22 cellular contexts compared by ENCODE assay signal in genomic region chr15:65361708-65362459, GRCh38. TPM values are rescaled to one million over a fixed set of nuclear protein-coding genes. Genes with fewer than 3 reads are reported as not detected.
DNase-seq lines count a peak whose midpoint lies in the region; ATAC-seq, FAIRE-seq and TF ChIP-seq lines count a peak whose summit lies in the region.
"Had no signal": no experiment of that assay in that cellular context is flagged by ENCODE, and none has a peak within 500 bp of the region (broad histone marks: within the 10 kb centered on the region; RNA-seq: fewer than 3 reads in every experiment).

No MANE protein-coding gene starts in this region.

- H3K4me3 Mint-ChIP-seq in neural crest cell: peak overlapping the region; percentile 48
- no peak overlapping the region for H3K4me3 Mint-ChIP-seq in activated CD8-positive, alpha-beta T cell treated with anti-CD3 and anti-CD28 coated beads for 36 hours

- H3K56ac ChIP-seq in H1 (replicated peaks; ENCODE audit: insufficient read length, low read depth, low read length): no peak overlapping the region

- H3K23ac ChIP-seq in H1 (ENCODE audit: insufficient read length): no peak overlapping the region

- TF ChIP-seq POLR2A in H1 (IDR thresholded peaks at IDR 0.05; ENCODE audit: control extremely low read depth in 1 of 2, low read depth in 2 of 2, low read length in 2 of 2): no peak
- TF ChIP-seq POLR2A in sigmoid colon (IDR thresholded peaks at IDR 0.05): no peak

- H4K20me1 ChIP-seq in H1 (replicated peaks in 1 of 2; ENCODE audit: control insufficient read depth in 1 of 2, insufficient read depth in 2 of 2, low read length in 2 of 2): peaks cover 2 to 3% of the 10 kb centered on the region in 2 experiments

- peaks cover 43% of the 10 kb centered on the region for H3K4me1 ChIP-seq in HUES64 (ENCODE audit: insufficient read depth, low read length)
- peaks cover 18 to 35% (median 26%) of the 10 kb centered on the region in 4 experiments for H3K4me1 ChIP-seq in H1 (replicated peaks in 1 of 4; ENCODE audit: control insufficient read depth in 3 of 4, insufficient read depth in 4 of 4, low read length in 3 of 4)
- no peaks in the 10 kb centered on the region for H3K4me1 ChIP-seq in sigmoid colon
- H3K4me1 ChIP-seq: Peyer's patch had no signal

- H2AFZ ChIP-seq in H1 (ENCODE audit: low read length): no peak overlapping the region

- CTCF ChIA-PET in H1 (lab: Charles Lee; ENCODE audit: partially characterized antibody): interaction anchor here (0.6 to 3.7 kb wide), 11 partner anchors 12 to 798 kb away, joined by 3 to 18 read pairs (median 3); no protein-coding TSS in a partner anchor
- CTCF ChIA-PET in activated CD8-positive, alpha-beta T cell treated with anti-CD3 and anti-CD28 coated beads for 36 hours (lab: Charles Lee): interaction anchor here (1.2 kb wide), 1 partner anchor 23 kb away, joined by 3 read pairs; no protein-coding TSS in a partner anchor

- no peaks in the 10 kb centered on the region; the same call in 1 of the 2 replicates for H3K23me2 ChIP-seq in H1 (ENCODE audit: low read depth, low read length)

- H3K9ac ChIP-seq in HUES64 (ENCODE audit: low read depth, low read length): no peak overlapping the region
- no peak overlapping the region; a peak in 1 of 7 replicates for H3K9ac ChIP-seq in H1 (replicated peaks in 1 of 4; ENCODE audit: extremely low read depth in 1 of 4, low read depth in 3 of 4, low read length in 3 of 4)

- H3K36me3 Mint-ChIP-seq in neural crest cell (ENCODE audit: low read depth): peaks cover 12% of the 10 kb centered on the region
- no peaks in the 10 kb centered on the region for H3K36me3 Mint-ChIP-seq in activated CD8-positive, alpha-beta T cell treated with anti-CD3 and anti-CD28 coated beads for 36 hours (ENCODE audit: low read depth)

- TF ChIP-seq RAD21 in H1 (IDR thresholded peaks at IDR 0.05 in 1 of 2, conservative IDR thresholded peaks at IDR 0.05 in 1 of 2; ENCODE audit: low read depth in 2 of 2, low read length in 2 of 2): no peak

- peak overlapping the region; percentile 46; the same call in 1 of the 2 replicates for H2AK5ac ChIP-seq in H1 (ENCODE audit: low read depth, low read length)

- intact Hi-C loops in sigmoid colon (cut with DNase I) (no loop called here), Right ventricle myocardium superior (cut with DNase I) (no loop called here)
- intact Hi-C loops in activated CD8-positive, alpha-beta T cell treated with anti-CD3 and anti-CD28 coated beads for 36 hours (cut with micrococcal nuclease): no loop called here

- peak overlapping the region; percentile 72; the same call in 1 of the 2 replicates for H2BK20ac ChIP-seq in H1 (ENCODE audit: low read length)

- H3K9me3 Mint-ChIP-seq in neural crest cell: no peaks in the 10 kb centered on the region
- no peaks in the 10 kb centered on the region for H3K9me3 Mint-ChIP-seq in activated CD8-positive, alpha-beta T cell treated with anti-CD3 and anti-CD28 coated beads for 36 hours

- H3K9me3 ChIP-seq in HUES64 (ENCODE audit: insufficient read depth, low read depth, low read length) (no peaks in the 10 kb centered on the region), H1 (ENCODE audit: insufficient read depth in 2 of 2, low read depth in 1 of 2, low read length in 1 of 2) (no peaks in the 10 kb centered on the region), sigmoid colon (no peaks in the 10 kb centered on the region)
- H3K9me3 ChIP-seq: Peyer's patch had no signal

- WGBS in HUES64: 91% methylated on average over 31 of the region's 32 CpGs
- 42% methylated on average over 32 of the region's 32 CpGs; no CpG with 5 or more reads in 1 of the 2 experiments for WGBS in H1 (ENCODE audit: extremely low coverage in 1 of 2, insufficient coverage in 1 of 2, insufficient read length in 1 of 2, insufficient replicate concordance in 2 of 2, low coverage in 1 of 2, low lambda C conversion rate in 2 of 2, missing lambda C conversion rate in 1 of 2), 2 experiments
- 68 to 90% methylated on average over 32 of the region's 32 CpGs for WGBS in sigmoid colon, 2 donors

- no peak overlapping the region; the same call in 1 of the 2 replicates for H2BK15ac ChIP-seq in H1 (ENCODE audit: low read length)

- POLR2A ChIA-PET in H1 (lab: Charles Lee; ENCODE audit: partially characterized antibody): interaction anchor here (0.6 to 5.6 kb wide), 11 partner anchors 10 to 727 kb away, joined by 3 to 29 read pairs (median 4); partner anchors contain the start of genes IGDCC3 and RNU5B-1
- POLR2A ChIA-PET in activated CD8-positive, alpha-beta T cell treated with anti-CD3 and anti-CD28 coated beads for 36 hours (lab: Charles Lee): interaction anchor here (0.6 to 1.6 kb wide), 2 partner anchors 57 to 548 kb away, joined by 3 read pairs; partner anchors contain the start of gene RNU5B-1

- peaks cover 0 to 3% of the 10 kb centered on the region in 2 experiments; a peak in 1 of 4 replicates for H3K79me2 ChIP-seq in H1 (ENCODE audit: control insufficient read depth in 1 of 2, insufficient read depth in 2 of 2, low read length in 2 of 2)

- no peak for FAIRE-seq in H1 (lab: Jason Lieb, UNC)
- FAIRE-seq: G401.6 had no signal

- no peak overlapping the region for H3K14ac ChIP-seq in H1 (ENCODE audit: insufficient read length)

- no peak for ATAC-seq in activated CD8-positive, alpha-beta T cell treated with anti-CD3 and anti-CD28 coated beads for 36 hours
- ATAC-seq in Right ventricle myocardium superior (ENCODE audit: poor library complexity): no peak
- ATAC-seq: HCT116, Right ventricle myocardium inferior had no signal

- no peak overlapping the region for H4K8ac ChIP-seq in H1 (ENCODE audit: extremely low read depth, insufficient read depth, low read length)

- H3K4me2 ChIP-seq in H1 (ENCODE audit: insufficient read depth in 1 of 2, low read depth in 2 of 2, low read length in 2 of 2): peak overlapping the region; percentile 9 to 15; a peak in 3 of 4 replicates

- peak overlapping the region; percentile 31; the same call in 1 of the 2 replicates for H3K27ac ChIP-seq in HUES64 (ENCODE audit: low read depth, low read length)
- no peak overlapping the region for H3K27ac ChIP-seq in H1 (ENCODE audit: low read depth, low read length)
- H3K27ac ChIP-seq in sigmoid colon: no peak overlapping the region
- H3K27ac ChIP-seq: Peyer's patch had no signal

- TF ChIP-seq EP300 in H1 (IDR thresholded peaks at IDR 0.05; ENCODE audit: borderline replicate concordance in 1 of 2, low read depth in 2 of 2, low read length in 2 of 2) (no peak), sigmoid colon (IDR thresholded peaks at IDR 0.05) (no peak)

- DNase-seq in H1 (ENCODE audit: low read depth in 1 of 2, low spot score in 2 of 2) (peak in 1 of 2 experiments; percentile 66), neural crest cell (ENCODE audit: low read depth, low spot score) (no peak), sigmoid colon (peak; percentile 17), HuH-7.5 (ENCODE audit: low spot score) (no peak), NCI-H1048 (lab: John Stamatoyannopoulos, UW) (no peak), Right ventricle myocardium superior (no peak)
- DNase-seq in activated CD8-positive, alpha-beta T cell treated with anti-CD3 and anti-CD28 coated beads for 36 hours: no peak
- DNase-seq: ACHN, C1 segment of cervical spinal cord, DND-41, IMR-90, NCI-H1436 treated with DMSO at 0.1 percent for 48 hours, NCI-H2029 treated with DMSO at 0.1 percent for 48 hours, NCI-H2171, NCI-H69, Peyer's patch, SW 1271 had no signal

- no peaks in the 10 kb centered on the region for H3K79me1 ChIP-seq in H1 (ENCODE audit: low read depth, low read length)

- H2BK5ac ChIP-seq in H1 (ENCODE audit: low read depth, low read length): peak overlapping the region; percentile 60; the same call in 1 of the 2 replicates

- no peak overlapping the region for H3K4me3 ChIP-seq in HUES64 (ENCODE audit: low read length)
- H3K4me3 ChIP-seq in H1 (ENCODE audit: extremely low read depth in 1 of 4, insufficient read depth in 2 of 4, low read depth in 3 of 4, low read length in 4 of 4): peak overlapping the region in 1 of 4 experiments; percentile 0; a peak in 1 of 8 replicates
- H3K4me3 ChIP-seq in sigmoid colon: no peak overlapping the region
- H3K4me3 ChIP-seq: Peyer's patch had no signal

- peak overlapping the region; percentile 32 for H4K91ac ChIP-seq in H1 (replicated peaks; ENCODE audit: insufficient read length, low read length)

- no peak overlapping the region for H2BK120ac ChIP-seq in H1 (replicated peaks; ENCODE audit: low read depth, low read length)

- TF ChIP-seq CTCF in H1 (IDR thresholded peaks at IDR 0.05; ENCODE audit: control extremely low read depth in 1 of 3, insufficient read depth in 1 of 3, low read depth in 1 of 3, low read length in 3 of 3): no peak
- TF ChIP-seq CTCF in neural crest cell (conservative IDR thresholded peaks at IDR 0.05): no peak
- TF ChIP-seq CTCF in sigmoid colon (IDR thresholded peaks at IDR 0.05): no peak
- no peak for TF ChIP-seq CTCF in activated CD8-positive, alpha-beta T cell treated with anti-CD3 and anti-CD28 coated beads for 36 hours (IDR thresholded peaks at IDR 0.05)

- H3K27ac Mint-ChIP-seq in neural crest cell (ENCODE audit: unreplicated experiment): no peak overlapping the region
- H3K27ac Mint-ChIP-seq in activated CD8-positive, alpha-beta T cell treated with anti-CD3 and anti-CD28 coated beads for 36 hours: no peak overlapping the region

- H3K36me3 ChIP-seq in HUES64 (ENCODE audit: insufficient read depth, low read length) (no peaks in the 10 kb centered on the region), H1 (ENCODE audit: control insufficient read depth in 2 of 4, insufficient read depth in 4 of 4, low read length in 3 of 4) (no peaks in the 10 kb centered on the region), sigmoid colon (no peaks in the 10 kb centered on the region)
- H3K36me3 ChIP-seq: Peyer's patch had no signal

- no peaks in the 10 kb centered on the region for H3K27me3 Mint-ChIP-seq in neural crest cell (ENCODE audit: low read depth)
- H3K27me3 Mint-ChIP-seq in activated CD8-positive, alpha-beta T cell treated with anti-CD3 and anti-CD28 coated beads for 36 hours: peaks cover 18% of the 10 kb centered on the region

- H4K5ac ChIP-seq in H1 (ENCODE audit: insufficient read length, low read depth, low read length): no peak overlapping the region

- peak overlapping the region; percentile 72 for H2BK12ac ChIP-seq in H1 (ENCODE audit: low read depth, low read length)

- peak overlapping the region; percentile 24 for H3K18ac ChIP-seq in H1 (ENCODE audit: extremely low read depth, low read length)

- peaks cover 71% of the 10 kb centered on the region for H3K4me1 Mint-ChIP-seq in neural crest cell
- no peaks in the 10 kb centered on the region for H3K4me1 Mint-ChIP-seq in activated CD8-positive, alpha-beta T cell treated with anti-CD3 and anti-CD28 coated beads for 36 hours (ENCODE audit: low read depth)

- H3K27me3 ChIP-seq in HUES64 (ENCODE audit: insufficient read depth, low read length) (peaks cover 11% of the 10 kb centered on the region), H1 (replicated peaks in 1 of 4; ENCODE audit: control insufficient read depth in 3 of 4, extremely low read depth in 1 of 4, insufficient read depth in 3 of 4, low read length in 3 of 4) (peaks cover 0 to 13% (median 6%) of the 10 kb centered on the region in 4 experiments; a peak in 5 of 7 replicates), sigmoid colon (peaks cover 0 to 25% (median 8%) of the 10 kb centered on the region in 3 donors)
- H3K27me3 ChIP-seq: Peyer's patch had no signal

- no peak overlapping the region for H3K4ac ChIP-seq in H1 (replicated peaks; ENCODE audit: insufficient read length, low read depth, low read length)

RNA-seq across cellular contexts. Expression of gene IGDCC3, which starts 15.9 kb away (rescaled TPM):
- polyA plus RNA-seq in HUES64 (2013, experiment 1 of 2): 62.5 TPM
- 93.1 TPM for polyA plus RNA-seq in HUES64 (2013, experiment 2 of 2)
- 45.7 and 45.9 TPM in 2 replicates for total RNA-seq in H1 (2021; fragmentation: NEBNext Ultra II Directional; extraction: Animal tissue kit (Norgen Biotek cat#: 25700))
- polyA plus RNA-seq in H1 (2011; rRNA removed): 26.8 and 42.3 TPM in 2 replicates
- polyA plus RNA-seq in H1 (2011; cell fraction: cytosol; rRNA removed): 23.3 TPM
- polyA plus RNA-seq in H1 (2011; cell fraction: nucleus; rRNA removed): 49.4 TPM
- polyA plus RNA-seq in H1 (2012, experiment 1 of 2): 26.5 to 37.1 TPM (median 35.2 TPM) in 4 replicates
- 29.5 TPM for polyA plus RNA-seq in H1 (2012, experiment 2 of 2)
- 57.5 TPM for polyA plus RNA-seq in H1 (2013, experiment 1 of 2)
- polyA plus RNA-seq in H1 (2013, experiment 2 of 2): 60.3 TPM
- 22.4 and 28.5 TPM in 2 replicates for polyA minus RNA-seq in H1 (2011; rRNA and poly(A)+ RNA removed)
- 26.4 TPM for polyA minus RNA-seq in H1 (2011; cell fraction: cytosol; rRNA and poly(A)+ RNA removed)
- 23.6 TPM for polyA minus RNA-seq in H1 (2011; cell fraction: nucleus; rRNA and poly(A)+ RNA removed)
- total RNA-seq in neural crest cell: 298 and 300 TPM in 2 replicates
- under 1 TPM in 3 of 4 donors, not detected in 1; under 0.01 to 0.55 (median 0.41) TPM for total RNA-seq in sigmoid colon
- polyA plus RNA-seq in sigmoid colon: under 1 TPM in 2 of 3 donors, not detected in 1; under 0.01 to 0.12 TPM
- total RNA-seq in activated CD8-positive, alpha-beta T cell treated with anti-CD3 and anti-CD28 coated beads for 36 hours: not detected
- total RNA-seq in Right ventricle myocardium superior: 0.40 TPM
- total RNA-seq: MCF 10A, Peyer's patch had no signal

RNA-seq across cellular contexts. Expression of gene RNU5B-1, which starts 57.4 kb away (rescaled TPM):
- 33,902 TPM for polyA plus RNA-seq in HUES64 (2013, experiment 1 of 2)
- 36,521 TPM for polyA plus RNA-seq in HUES64 (2013, experiment 2 of 2)
- total RNA-seq in H1 (2021; fragmentation: NEBNext Ultra II Directional; extraction: Animal tissue kit (Norgen Biotek cat#: 25700)): not detected in 2 replicates
- polyA plus RNA-seq in H1 (2011; rRNA removed): not detected in 2 replicates
- not detected for polyA plus RNA-seq in H1 (2011; cell fraction: cytosol; rRNA removed)
- polyA plus RNA-seq in H1 (2011; cell fraction: nucleus; rRNA removed): not detected
- not detected in 4 replicates for polyA plus RNA-seq in H1 (2012, experiment 1 of 2)
- not detected for polyA plus RNA-seq in H1 (2012, experiment 2 of 2)
- not detected for polyA plus RNA-seq in H1 (2013, experiment 1 of 2)
- not detected for polyA plus RNA-seq in H1 (2013, experiment 2 of 2)
- under 0.01 TPM in 2 replicates for polyA minus RNA-seq in H1 (2011; rRNA and poly(A)+ RNA removed)
- 649 TPM for polyA minus RNA-seq in H1 (2011; cell fraction: cytosol; rRNA and poly(A)+ RNA removed)
- under 0.01 TPM for polyA minus RNA-seq in H1 (2011; cell fraction: nucleus; rRNA and poly(A)+ RNA removed)
- 17.2 TPM in 1 of 2 replicates, not detected in the other for total RNA-seq in neural crest cell
- not detected for total RNA-seq in sigmoid colon
- not detected for polyA plus RNA-seq in sigmoid colon
- not detected for total RNA-seq in activated CD8-positive, alpha-beta T cell treated with anti-CD3 and anti-CD28 coated beads for 36 hours
- 55.4 TPM for total RNA-seq in Right ventricle myocardium superior
- total RNA-seq: IMR-90, MCF 10A, Peyer's patch had no signal
- polyA plus RNA-seq: IMR-90 had no signal

Comparison
In these comparisons a context has a peak if more than half of its experiments do, and no peak if none do; other contexts are left out.
1. RNA of gene IGDCC3, which starts 15.9 kb away (total RNA-seq): 298 to 300 TPM in neural crest cell and 45.7 to 45.9 TPM in H1; under 0.01 to 0.55 TPM in sigmoid colon, 0.40 TPM in Right ventricle myocardium superior (single experiment) and not detected in activated CD8-positive, alpha-beta T cell treated with anti-CD3 and anti-CD28 coated beads for 36 hours; every median in the first group is over 10 times any median in the second.